ENCODE assay signal across 15 cellular contexts in the genomic region with DNA sequence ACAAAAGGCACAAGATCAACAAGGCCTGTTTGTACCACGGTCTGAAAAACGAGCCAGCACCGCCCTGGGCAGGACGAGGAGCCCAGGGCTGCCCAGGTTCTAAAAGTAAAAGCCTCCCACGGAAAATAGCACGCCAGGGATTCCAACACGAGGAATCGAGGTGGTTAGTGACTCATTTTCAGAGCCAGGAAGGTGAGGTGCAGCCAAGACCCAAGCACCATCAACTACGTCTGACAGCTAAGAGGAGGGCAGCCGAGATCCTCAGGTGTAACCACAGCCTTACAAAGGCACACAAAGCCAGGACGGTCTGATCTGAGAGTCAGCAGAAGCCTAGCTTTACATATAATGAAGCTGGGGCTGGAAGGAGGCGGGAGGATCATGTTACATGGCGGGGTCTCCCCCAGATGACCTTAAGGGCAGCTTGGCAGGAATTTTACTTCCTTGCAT. TPM values are rescaled to one million over a fixed set of nuclear protein-coding genes. Genes with fewer than 3 reads are reported as not detected.
DNase-seq lines count a peak whose midpoint lies in the region; ATAC-seq and TF ChIP-seq lines count a peak whose summit lies in the region.
"Had no signal": no experiment of that assay in that cellular context is flagged by ENCODE, and none has a peak within 500 bp of the region (broad histone marks: within the 10 kb centered on the region; RNA-seq: fewer than 3 reads in every experiment).

No MANE protein-coding gene starts in this region.

- H3K36me3 Mint-ChIP-seq in CD4-positive, alpha-beta T cell (ENCODE audit: low read depth), result peaks cover 5% of the 10 kb centered on the region
- H3K36me3 Mint-ChIP-seq in activated naive CD8-positive, alpha-beta T cell treated with anti-CD3 and anti-CD28 coated beads, Interleukin-2, amount 10 ng/mL, durations not matched to agents 7 days and 5 days, result peaks cover 24% of the 10 kb centered on the region

- H3K18ac ChIP-seq in mesendoderm (ENCODE audit: low read length), result no peak overlapping the region

- H4K5ac ChIP-seq in mesendoderm (ENCODE audit: low read length), result no peak overlapping the region

- peak; percentile 80 for ATAC-seq in CD4-positive, alpha-beta T cell (ENCODE audit: poor library complexity)
- ATAC-seq in activated naive CD8-positive, alpha-beta T cell treated with anti-CD3 and anti-CD28 coated beads, Interleukin-2, amount 10 ng/mL, durations not matched to agents 7 days and 5 days (ENCODE audit: low read depth), result peak; percentile 70
- ATAC-seq in HG02571 (IDR thresholded peaks at IDR 0.05; ENCODE audit: unreplicated experiment), result no peak
- no peak for ATAC-seq in HG02885 (IDR thresholded peaks at IDR 0.05; ENCODE audit: poor library complexity, unreplicated experiment)

- H3K79me1 ChIP-seq in mesendoderm (ENCODE audit: low read length), result no peaks in the 10 kb centered on the region

- no peaks in the 10 kb centered on the region for H3K79me2 ChIP-seq in mesendoderm (ENCODE audit: control insufficient read depth, insufficient read depth, low read length)

- H3K4me3 ChIP-seq in mesendoderm (ENCODE audit: low read length) (no peak overlapping the region), stomach (no peak overlapping the region)
- H3K4me3 ChIP-seq: cardiac muscle cell, HAP-1, testis had no signal

- TF ChIP-seq EP300 in stomach (IDR thresholded peaks at IDR 0.05), result no peak

- no peaks in the 10 kb centered on the region for H3K9me3 Mint-ChIP-seq in CD4-positive, alpha-beta T cell
- no peaks in the 10 kb centered on the region for H3K9me3 Mint-ChIP-seq in activated naive CD8-positive, alpha-beta T cell treated with anti-CD3 and anti-CD28 coated beads, Interleukin-2, amount 10 ng/mL, durations not matched to agents 7 days and 5 days

- DNase-seq in CD4-positive, alpha-beta T cell, result peak in 6 of 10 experiments; percentile 26 to 60 (median 44)
- DNase-seq in T follicular helper cell (ENCODE audit: low read depth), result peak; percentile 8
- DNase-seq in activated naive CD8-positive, alpha-beta T cell treated with anti-CD3 and anti-CD28 coated beads, Interleukin-2, amount 10 ng/mL, durations not matched to agents 7 days and 5 days, result no peak
- DNase-seq in mesendoderm, result peak; percentile 79
- DNase-seq in T1000 (lab: John Stamatoyannopoulos, UW), result no peak
- DNase-seq in stomach, result no peak
- DNase-seq: NCI-H446; stimulated activated CD4-positive, alpha-beta T cell treated with anti-CD3 and anti-CD28 coated beads, Interleukin-4, amount 100 ng/mL, for 24 hours; testis had no signal

- no peaks in the 10 kb centered on the region for H3K27me3 Mint-ChIP-seq in CD4-positive, alpha-beta T cell
- H3K27me3 Mint-ChIP-seq in activated naive CD8-positive, alpha-beta T cell treated with anti-CD3 and anti-CD28 coated beads, Interleukin-2, amount 10 ng/mL, durations not matched to agents 7 days and 5 days, result no peaks in the 10 kb centered on the region

- H3K56ac ChIP-seq in mesendoderm (ENCODE audit: low read length), result peak overlapping the region; percentile 54

- H3K9ac ChIP-seq in mesendoderm (ENCODE audit: low read length), result no peak overlapping the region
- H3K9ac ChIP-seq: parathyroid adenoma had no signal

- peak overlapping the region; percentile 54 for H3K27ac ChIP-seq in CD4-positive, alpha-beta T cell (ENCODE audit: low read depth, low read length)
- H3K27ac ChIP-seq in mesendoderm (ENCODE audit: low read depth, low read length), result no peak overlapping the region
- peak overlapping the region in 1 of 5 donors; percentile 8 for H3K27ac ChIP-seq in stomach
- H3K27ac ChIP-seq: cardiac muscle cell, parathyroid adenoma, testis had no signal

- CTCF ChIA-PET in CD4-positive, alpha-beta T cell (lab: Charles Lee), result interaction anchor here (1.0 kb wide), 1 partner anchor 123 kb away, joined by 3 read pairs; no protein-coding TSS in a partner anchor

- H3K9me3 ChIP-seq in CD4-positive, alpha-beta T cell (ENCODE audit: control insufficient read depth, low read length), result no peaks in the 10 kb centered on the region
- H3K9me3 ChIP-seq in stomach, result no peaks in the 10 kb centered on the region
- H3K9me3 ChIP-seq: HAP-1, testis had no signal

- no peak for TF ChIP-seq CTCF in CD4-positive, alpha-beta T cell (IDR thresholded peaks at IDR 0.05)
- TF ChIP-seq CTCF in stomach (IDR thresholded peaks at IDR 0.05), result no peak

- intact Hi-C loops in CD4-positive, alpha-beta T cell (cut with DNase I, micrococcal nuclease), result loop anchor here (2.0 to 5.0 kb wide), 3 partner anchors 37 to 52 kb away; a partner anchor contains a TSS
- intact Hi-C loops in stomach (cut with DNase I; ENCODE audit: low total_unique reads), result no loop called here

- no peak overlapping the region for H2BK120ac ChIP-seq in mesendoderm (ENCODE audit: low read depth, low read length)

- H2BK15ac ChIP-seq in mesendoderm (replicated peaks; ENCODE audit: low read depth), result no peak overlapping the region

- POLR2A ChIA-PET in CD4-positive, alpha-beta T cell (lab: Charles Lee), result interaction anchor here (0.6 to 4.3 kb wide), 3 partner anchors 9 to 51 kb away, joined by 3 to 43 read pairs (median 3); a partner anchor contains a TSS
- POLR2A ChIA-PET in activated naive CD8-positive, alpha-beta T cell treated with anti-CD3 and anti-CD28 coated beads, Interleukin-2, amount 10 ng/mL, durations not matched to agents 7 days and 5 days (lab: Charles Lee), result interaction anchor here (0.6 to 3.5 kb wide), 4 partner anchors 36 to 51 kb away, joined by 3 to 30 read pairs (median 3); a partner anchor contains a TSS

- H3K27me3 ChIP-seq in CD4-positive, alpha-beta T cell (ENCODE audit: control insufficient read depth, insufficient read depth, low read length), result no peaks in the 10 kb centered on the region
- no peaks in the 10 kb centered on the region for H3K27me3 ChIP-seq in mesendoderm (ENCODE audit: insufficient read depth, low read length, poor library complexity)
- no peaks in the 10 kb centered on the region for H3K27me3 ChIP-seq in stomach
- H3K27me3 ChIP-seq: testis had no signal

- no peak overlapping the region for H3K4me2 ChIP-seq in mesendoderm (ENCODE audit: low read length)

- no peak overlapping the region for H3K23ac ChIP-seq in mesendoderm (ENCODE audit: low read length)

- H3K4me3 Mint-ChIP-seq in CD4-positive, alpha-beta T cell, result peak overlapping the region; percentile 79
- peak overlapping the region; percentile 80 for H3K4me3 Mint-ChIP-seq in activated naive CD8-positive, alpha-beta T cell treated with anti-CD3 and anti-CD28 coated beads, Interleukin-2, amount 10 ng/mL, durations not matched to agents 7 days and 5 days
- H3K4me3 Mint-ChIP-seq: B cell had no signal

- TF ChIP-seq POLR2A in stomach (IDR thresholded peaks at IDR 0.05), result no peak

- no peaks in the 10 kb centered on the region for H3K36me3 ChIP-seq in mesendoderm (ENCODE audit: control insufficient read depth, insufficient read depth, low read length)
- H3K36me3 ChIP-seq in stomach, result no peaks in the 10 kb centered on the region
- H3K36me3 ChIP-seq: cardiac muscle cell, HAP-1 had no signal

- no peak overlapping the region for H2AK5ac ChIP-seq in mesendoderm (ENCODE audit: low read length)

- peaks cover 81% of the 10 kb centered on the region for H3K4me1 Mint-ChIP-seq in CD4-positive, alpha-beta T cell (ENCODE audit: low read depth)
- H3K4me1 Mint-ChIP-seq in activated naive CD8-positive, alpha-beta T cell treated with anti-CD3 and anti-CD28 coated beads, Interleukin-2, amount 10 ng/mL, durations not matched to agents 7 days and 5 days, result peaks cover 69% of the 10 kb centered on the region

- no peak overlapping the region for H4K8ac ChIP-seq in mesendoderm (ENCODE audit: low read depth, low read length)

- peaks cover 7% of the 10 kb centered on the region for H3K4me1 ChIP-seq in mesendoderm (ENCODE audit: control insufficient read depth, low read depth, low read length)
- peaks cover 0 to 22% (median 4%) of the 10 kb centered on the region in 4 donors for H3K4me1 ChIP-seq in stomach

- no peak overlapping the region for H2BK5ac ChIP-seq in mesendoderm (ENCODE audit: low read length)

- no CpG with 5 or more reads among the region's 13 CpGs for WGBS in mesendoderm (ENCODE audit: extremely low coverage, insufficient coverage, low lambda C conversion rate)
- WGBS in stomach, 5 donors, result 26 to 51% (median 36%) methylated on average over 12 to 13 of the region's 13 CpGs

- H3K4ac ChIP-seq in mesendoderm (ENCODE audit: low read depth, low read length), result no peak overlapping the region

- H3K27ac Mint-ChIP-seq in CD4-positive, alpha-beta T cell, result peak overlapping the region; percentile 92
- H3K27ac Mint-ChIP-seq in activated naive CD8-positive, alpha-beta T cell treated with anti-CD3 and anti-CD28 coated beads, Interleukin-2, amount 10 ng/mL, durations not matched to agents 7 days and 5 days, result peak overlapping the region; percentile 68
- H3K27ac Mint-ChIP-seq: B cell had no signal

RNA-seq across cellular contexts. Expression of a gene that starts 52.5 kb away (rescaled TPM):
- 10 to 100 TPM; 30.0 to 30.4 TPM for total RNA-seq in CD4-positive, alpha-beta T cell
- 10 to 100 TPM; 57.9 to 60.3 TPM for total RNA-seq in activated naive CD8-positive, alpha-beta T cell treated with anti-CD3 and anti-CD28 coated beads, Interleukin-2, amount 10 ng/mL, durations not matched to agents 7 days and 5 days
- 0.37 TPM for polyA plus RNA-seq in mesendoderm (2013, experiment 1 of 2)
- 0.50 TPM for polyA plus RNA-seq in mesendoderm (2013, experiment 2 of 2)
- total RNA-seq in stomach, result 10 to 100 TPM in 2 of 5 donors, 1 to 10 TPM in 3; 1.8 to 15.2 (median 5.8) TPM
- polyA plus RNA-seq in stomach, result 1 to 10 TPM; 1.5 to 2.3 (median 2.0) TPM
- total RNA-seq: cardiac muscle cell had no signal
- polyA plus RNA-seq: cardiac muscle cell had no signal

Comparison
In these comparisons a context has a peak if more than half of its experiments do, and no peak if none do; other contexts are left out.
1. ATAC-seq: peak in CD4-positive, alpha-beta T cell (single experiment) and activated naive CD8-positive, alpha-beta T cell treated with anti-CD3 and anti-CD28 coated beads, Interleukin-2, amount 10 ng/mL, durations not matched to agents 7 days and 5 days (single experiment); none in HG02571 (single experiment) and HG02885 (single experiment).
2. DNase-seq: peak in CD4-positive, alpha-beta T cell (6 of 10), T follicular helper cell (single experiment) and mesendoderm (single experiment); none in activated naive CD8-positive, alpha-beta T cell treated with anti-CD3 and anti-CD28 coated beads, Interleukin-2, amount 10 ng/mL, durations not matched to agents 7 days and 5 days (single experiment), T1000 (single experiment) and stomach (single experiment).